1 cellular context compared by ENCODE assay signal in the genomic region with DNA sequence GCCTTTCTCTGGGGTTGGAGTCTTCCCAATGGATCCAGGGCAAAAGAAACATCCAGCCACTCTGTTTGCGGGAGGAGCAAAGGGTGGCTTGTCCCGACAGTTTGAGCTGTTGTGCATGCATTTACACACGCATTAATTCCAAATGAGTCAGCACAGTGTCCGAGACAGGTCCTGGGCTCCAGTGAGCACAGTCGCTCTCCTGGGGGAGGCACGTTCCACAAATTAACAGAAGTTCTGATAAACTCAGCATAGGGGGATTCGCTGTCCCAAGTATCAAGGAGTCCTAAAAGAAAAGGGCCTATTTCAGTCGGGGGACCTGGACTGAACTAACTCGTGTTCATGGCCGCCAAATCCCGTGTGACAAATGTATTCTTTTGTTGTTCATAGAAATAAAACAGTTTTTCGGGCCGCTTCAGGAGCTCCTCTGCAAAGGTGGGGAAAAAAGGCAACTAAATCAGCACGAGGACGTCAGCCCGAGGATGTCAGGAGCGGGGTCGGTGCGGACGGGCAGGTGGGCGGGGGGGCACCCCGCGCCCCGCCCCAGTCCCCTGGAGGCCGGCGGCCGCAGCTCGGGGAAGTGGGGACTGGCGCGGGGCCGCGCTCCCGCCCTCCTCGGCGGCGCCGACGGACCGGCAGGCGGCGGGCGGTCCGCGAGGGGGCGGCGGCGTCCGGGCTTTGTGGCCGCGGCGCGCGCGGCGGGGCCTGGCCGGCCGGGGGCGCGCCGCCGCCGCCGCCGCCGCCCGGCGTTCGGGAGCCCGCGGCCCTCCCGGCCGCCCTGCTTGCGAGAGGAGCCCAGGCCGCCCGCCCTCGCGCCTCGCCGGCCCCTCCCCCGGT.
TF ChIP-seq lines count a peak whose summit lies in the region.

Gene MSANTD3 (plus strand): TSS at position 612 of the 834 bp plus-strand sequence. CDS start 14,796 bp downstream, outside the sequence.

TF ChIP-seq in HepG2, 621 proteins besides CTCF, POLR2A, EP300 and RAD21 (continued from another document and continues in another):
- TF ChIP-seq, protein P1, sequence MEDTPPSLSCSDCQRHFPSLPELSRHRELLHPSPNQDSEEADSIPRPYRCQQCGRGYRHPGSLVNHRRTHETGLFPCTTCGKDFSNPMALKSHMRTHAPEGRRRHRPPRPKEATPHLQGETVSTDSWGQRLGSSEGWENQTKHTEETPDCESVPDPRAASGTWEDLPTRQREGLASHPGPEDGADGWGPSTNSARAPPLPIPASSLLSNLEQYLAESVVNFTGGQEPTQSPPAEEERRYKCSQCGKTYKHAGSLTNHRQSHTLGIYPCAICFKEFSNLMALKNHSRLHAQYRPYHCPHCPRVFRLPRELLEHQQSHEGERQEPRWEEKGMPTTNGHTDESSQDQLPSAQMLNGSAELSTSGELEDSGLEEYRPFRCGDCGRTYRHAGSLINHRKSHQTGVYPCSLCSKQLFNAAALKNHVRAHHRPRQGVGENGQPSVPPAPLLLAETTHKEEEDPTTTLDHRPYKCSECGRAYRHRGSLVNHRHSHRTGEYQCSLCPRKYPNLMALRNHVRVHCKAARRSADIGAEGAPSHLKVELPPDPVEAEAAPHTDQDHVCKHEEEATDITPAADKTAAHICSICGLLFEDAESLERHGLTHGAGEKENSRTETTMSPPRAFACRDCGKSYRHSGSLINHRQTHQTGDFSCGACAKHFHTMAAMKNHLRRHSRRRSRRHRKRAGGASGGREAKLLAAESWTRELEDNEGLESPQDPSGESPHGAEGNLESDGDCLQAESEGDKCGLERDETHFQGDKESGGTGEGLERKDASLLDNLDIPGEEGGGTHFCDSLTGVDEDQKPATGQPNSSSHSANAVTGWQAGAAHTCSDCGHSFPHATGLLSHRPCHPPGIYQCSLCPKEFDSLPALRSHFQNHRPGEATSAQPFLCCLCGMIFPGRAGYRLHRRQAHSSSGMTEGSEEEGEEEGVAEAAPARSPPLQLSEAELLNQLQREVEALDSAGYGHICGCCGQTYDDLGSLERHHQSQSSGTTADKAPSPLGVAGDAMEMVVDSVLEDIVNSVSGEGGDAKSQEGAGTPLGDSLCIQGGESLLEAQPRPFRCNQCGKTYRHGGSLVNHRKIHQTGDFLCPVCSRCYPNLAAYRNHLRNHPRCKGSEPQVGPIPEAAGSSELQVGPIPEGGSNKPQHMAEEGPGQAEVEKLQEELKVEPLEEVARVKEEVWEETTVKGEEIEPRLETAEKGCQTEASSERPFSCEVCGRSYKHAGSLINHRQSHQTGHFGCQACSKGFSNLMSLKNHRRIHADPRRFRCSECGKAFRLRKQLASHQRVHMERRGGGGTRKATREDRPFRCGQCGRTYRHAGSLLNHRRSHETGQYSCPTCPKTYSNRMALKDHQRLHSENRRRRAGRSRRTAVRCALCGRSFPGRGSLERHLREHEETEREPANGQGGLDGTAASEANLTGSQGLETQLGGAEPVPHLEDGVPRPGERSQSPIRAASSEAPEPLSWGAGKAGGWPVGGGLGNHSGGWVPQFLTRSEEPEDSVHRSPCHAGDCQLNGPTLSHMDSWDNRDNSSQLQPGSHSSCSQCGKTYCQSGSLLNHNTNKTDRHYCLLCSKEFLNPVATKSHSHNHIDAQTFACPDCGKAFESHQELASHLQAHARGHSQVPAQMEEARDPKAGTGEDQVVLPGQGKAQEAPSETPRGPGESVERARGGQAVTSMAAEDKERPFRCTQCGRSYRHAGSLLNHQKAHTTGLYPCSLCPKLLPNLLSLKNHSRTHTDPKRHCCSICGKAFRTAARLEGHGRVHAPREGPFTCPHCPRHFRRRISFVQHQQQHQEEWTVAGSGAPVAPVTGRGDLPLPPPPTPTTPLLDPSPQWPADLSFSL (CRISPR knock-in tag; IDR thresholded peaks at IDR 0.05), result no peak
- TF ChIP-seq ZNF839 (CRISPR knock-in tag; IDR thresholded peaks at IDR 0.05; ENCODE audit: borderline replicate concordance) (no peak), ZBTB10 (CRISPR knock-in tag; IDR thresholded peaks at IDR 0.05; ENCODE audit: borderline replicate concordance) (no peak), SIX1 (CRISPR knock-in tag; IDR thresholded peaks at IDR 0.05; ENCODE audit: borderline replicate concordance) (no peak), NCOA1 (CRISPR knock-in tag; IDR thresholded peaks at IDR 0.05) (no peak), ASH2L (IDR thresholded peaks at IDR 0.05; ENCODE audit: insufficient read length, low read depth, low read length) (peak; percentile 67), NR2C2 (CRISPR knock-in tag; IDR thresholded peaks at IDR 0.05; ENCODE audit: borderline replicate concordance) (0 out of 2 replicates have a peak, but pooled peaks have one; percentile 17), MEIS1 (CRISPR knock-in tag; IDR thresholded peaks at IDR 0.05; ENCODE audit: borderline replicate concordance) (no peak), NFKB2 (CRISPR knock-in tag; IDR thresholded peaks at IDR 0.05; ENCODE audit: borderline replicate concordance) (no peak), KAT7 (CRISPR knock-in tag; IDR thresholded peaks at IDR 0.05; ENCODE audit: borderline replicate concordance) (no peak), MBD4 (IDR thresholded peaks at IDR 0.05; ENCODE audit: borderline replicate concordance, low read length) (no peak), GZF1 (CRISPR knock-in tag; IDR thresholded peaks at IDR 0.05) (no peak), ZNF34 (CRISPR knock-in tag; IDR thresholded peaks at IDR 0.05; ENCODE audit: borderline replicate concordance) (no peak), NR0B2 (CRISPR knock-in tag; IDR thresholded peaks at IDR 0.05) (0 out of 2 replicates have a peak, but pooled peaks have one; percentile 28), REST (IDR thresholded peaks at IDR 0.05; ENCODE audit: borderline replicate concordance in 1 of 2, low read depth in 1 of 2, low read length in 2 of 2) (no peak), SP4 (CRISPR knock-in tag; IDR thresholded peaks at IDR 0.05) (no peak), MED13 (CRISPR knock-in tag; IDR thresholded peaks at IDR 0.05) (no peak), SALL2 (CRISPR knock-in tag; IDR thresholded peaks at IDR 0.05) (0 out of 2 replicates have a peak, but pooled peaks have one; percentile 39), CERS6 (CRISPR knock-in tag; IDR thresholded peaks at IDR 0.05) (no peak), TAF1 (CRISPR knock-in tag; IDR thresholded peaks at IDR 0.05) (0 out of 2 replicates have a peak, but pooled peaks have one; percentile 21), HDAC2 (CRISPR knock-in tag; IDR thresholded peaks at IDR 0.05) (peak; percentile 54; the same call in 1 of the 2 replicates), TGIF2 (CRISPR knock-in tag; IDR thresholded peaks at IDR 0.05) (0 out of 2 replicates have a peak, but pooled peaks have one; percentile 35), NFIB (CRISPR knock-in tag; IDR thresholded peaks at IDR 0.05; ENCODE audit: borderline replicate concordance) (no peak), POLR2G (IDR thresholded peaks at IDR 0.05; ENCODE audit: low read depth, low read length) (peak; percentile 80), CC2D1A (CRISPR knock-in tag; IDR thresholded peaks at IDR 0.05) (no peak), FOSL2 (CRISPR knock-in tag; IDR thresholded peaks at IDR 0.05) (peak; percentile 94), FOXJ3 (CRISPR knock-in tag; IDR thresholded peaks at IDR 0.05; ENCODE audit: borderline replicate concordance) (no peak), CCDC6 (CRISPR knock-in tag; IDR thresholded peaks at IDR 0.05) (no peak), ZNF562 (CRISPR knock-in tag; IDR thresholded peaks at IDR 0.05; ENCODE audit: borderline replicate concordance) (no peak), TOPORS (CRISPR knock-in tag; IDR thresholded peaks at IDR 0.05) (no peak; the same call in 1 of the 2 replicates), ZNF335 (CRISPR knock-in tag; IDR thresholded peaks at IDR 0.05) (0 out of 2 replicates have a peak, but pooled peaks have one; percentile 43), SP5 (CRISPR knock-in tag; IDR thresholded peaks at IDR 0.05; ENCODE audit: borderline replicate concordance, low read depth) (peak; percentile 13; the same call in 1 of the 2 replicates), MAFF (IDR thresholded peaks at IDR 0.05; ENCODE audit: low read depth, low read length) (0 out of 2 replicates have a peak, but pooled peaks have one; percentile 49), ISX (CRISPR knock-in tag; conservative IDR thresholded peaks at IDR 0.05) (no peak), ZBTB1 (CRISPR knock-in tag; IDR thresholded peaks at IDR 0.05; ENCODE audit: borderline replicate concordance) (no peak), ZSCAN29 (CRISPR knock-in tag; conservative IDR thresholded peaks at IDR 0.05) (0 out of 2 replicates have a peak, but pooled peaks have one; percentile 29), HBP1 (CRISPR knock-in tag; IDR thresholded peaks at IDR 0.05; ENCODE audit: low read depth) (no peak)
- TF ChIP-seq, protein P2, sequence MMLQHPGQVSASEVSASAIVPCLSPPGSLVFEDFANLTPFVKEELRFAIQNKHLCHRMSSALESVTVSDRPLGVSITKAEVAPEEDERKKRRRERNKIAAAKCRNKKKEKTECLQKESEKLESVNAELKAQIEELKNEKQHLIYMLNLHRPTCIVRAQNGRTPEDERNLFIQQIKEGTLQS (CRISPR knock-in tag; IDR thresholded peaks at IDR 0.05), result peak; percentile 73
- TF ChIP-seq, protein P3, sequence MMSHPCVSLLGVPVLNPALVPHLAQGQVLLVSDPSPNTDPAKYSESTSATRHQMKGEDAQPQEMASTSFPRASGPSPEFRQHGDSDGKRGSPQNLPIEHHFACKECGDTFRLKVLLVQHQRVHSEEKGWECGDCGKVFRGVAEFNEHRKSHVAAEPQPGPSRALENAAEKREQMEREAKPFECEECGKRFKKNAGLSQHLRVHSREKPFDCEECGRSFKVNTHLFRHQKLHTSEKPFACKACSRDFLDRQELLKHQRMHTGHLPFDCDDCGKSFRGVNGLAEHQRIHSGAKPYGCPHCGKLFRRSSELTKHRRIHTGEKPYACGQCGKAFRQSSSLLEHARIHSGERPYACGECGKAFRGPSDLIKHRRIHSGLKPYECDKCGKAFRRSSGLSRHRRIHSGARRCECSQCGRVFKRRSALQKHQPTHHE (CRISPR knock-in tag; IDR thresholded peaks at IDR 0.05; ENCODE audit: borderline replicate concordance), result no peak
